1 cellular context compared by ENCODE assay signal in genomic region chr18:72848534-72849237, GRCh38.
TF ChIP-seq lines count a peak whose summit lies in the region.

No MANE protein-coding gene starts in this region.

TF ChIP-seq in SK-N-SH, 30 proteins besides CTCF, POLR2A, EP300 and RAD21 (continued from another document):
- TF ChIP-seq, protein P1, sequence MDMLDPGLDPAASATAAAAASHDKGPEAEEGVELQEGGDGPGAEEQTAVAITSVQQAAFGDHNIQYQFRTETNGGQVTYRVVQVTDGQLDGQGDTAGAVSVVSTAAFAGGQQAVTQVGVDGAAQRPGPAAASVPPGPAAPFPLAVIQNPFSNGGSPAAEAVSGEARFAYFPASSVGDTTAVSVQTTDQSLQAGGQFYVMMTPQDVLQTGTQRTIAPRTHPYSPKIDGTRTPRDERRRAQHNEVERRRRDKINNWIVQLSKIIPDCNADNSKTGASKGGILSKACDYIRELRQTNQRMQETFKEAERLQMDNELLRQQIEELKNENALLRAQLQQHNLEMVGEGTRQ (IDR thresholded peaks at IDR 0.05; ENCODE audit: borderline replicate concordance, low read depth, low read length): no peak
- TF ChIP-seq, protein P2, sequence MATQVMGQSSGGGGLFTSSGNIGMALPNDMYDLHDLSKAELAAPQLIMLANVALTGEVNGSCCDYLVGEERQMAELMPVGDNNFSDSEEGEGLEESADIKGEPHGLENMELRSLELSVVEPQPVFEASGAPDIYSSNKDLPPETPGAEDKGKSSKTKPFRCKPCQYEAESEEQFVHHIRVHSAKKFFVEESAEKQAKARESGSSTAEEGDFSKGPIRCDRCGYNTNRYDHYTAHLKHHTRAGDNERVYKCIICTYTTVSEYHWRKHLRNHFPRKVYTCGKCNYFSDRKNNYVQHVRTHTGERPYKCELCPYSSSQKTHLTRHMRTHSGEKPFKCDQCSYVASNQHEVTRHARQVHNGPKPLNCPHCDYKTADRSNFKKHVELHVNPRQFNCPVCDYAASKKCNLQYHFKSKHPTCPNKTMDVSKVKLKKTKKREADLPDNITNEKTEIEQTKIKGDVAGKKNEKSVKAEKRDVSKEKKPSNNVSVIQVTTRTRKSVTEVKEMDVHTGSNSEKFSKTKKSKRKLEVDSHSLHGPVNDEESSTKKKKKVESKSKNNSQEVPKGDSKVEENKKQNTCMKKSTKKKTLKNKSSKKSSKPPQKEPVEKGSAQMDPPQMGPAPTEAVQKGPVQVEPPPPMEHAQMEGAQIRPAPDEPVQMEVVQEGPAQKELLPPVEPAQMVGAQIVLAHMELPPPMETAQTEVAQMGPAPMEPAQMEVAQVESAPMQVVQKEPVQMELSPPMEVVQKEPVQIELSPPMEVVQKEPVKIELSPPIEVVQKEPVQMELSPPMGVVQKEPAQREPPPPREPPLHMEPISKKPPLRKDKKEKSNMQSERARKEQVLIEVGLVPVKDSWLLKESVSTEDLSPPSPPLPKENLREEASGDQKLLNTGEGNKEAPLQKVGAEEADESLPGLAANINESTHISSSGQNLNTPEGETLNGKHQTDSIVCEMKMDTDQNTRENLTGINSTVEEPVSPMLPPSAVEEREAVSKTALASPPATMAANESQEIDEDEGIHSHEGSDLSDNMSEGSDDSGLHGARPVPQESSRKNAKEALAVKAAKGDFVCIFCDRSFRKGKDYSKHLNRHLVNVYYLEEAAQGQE (IDR thresholded peaks at IDR 0.05; ENCODE audit: low read depth, low read length): no peak
- TF ChIP-seq MXI1 (IDR thresholded peaks at IDR 0.05; ENCODE audit: low read depth, low read length) (no peak), CHD2 (IDR thresholded peaks at IDR 0.05; ENCODE audit: low read length, partially characterized antibody) (no peak), FOXM1 (IDR thresholded peaks at IDR 0.05; ENCODE audit: low read depth) (no peak), TAF1 (IDR thresholded peaks at IDR 0.05; ENCODE audit: borderline replicate concordance, low read depth, low read length) (no peak), MEF2A (IDR thresholded peaks at IDR 0.05; ENCODE audit: borderline replicate concordance, low read depth) (no peak), JUND (IDR thresholded peaks at IDR 0.05) (no peak), SIN3A (IDR thresholded peaks at IDR 0.05; ENCODE audit: borderline replicate concordance, low read depth, low read length) (no peak)
